Comparison of ENCODE assay signal across 18 cellular contexts in the genomic region with DNA sequence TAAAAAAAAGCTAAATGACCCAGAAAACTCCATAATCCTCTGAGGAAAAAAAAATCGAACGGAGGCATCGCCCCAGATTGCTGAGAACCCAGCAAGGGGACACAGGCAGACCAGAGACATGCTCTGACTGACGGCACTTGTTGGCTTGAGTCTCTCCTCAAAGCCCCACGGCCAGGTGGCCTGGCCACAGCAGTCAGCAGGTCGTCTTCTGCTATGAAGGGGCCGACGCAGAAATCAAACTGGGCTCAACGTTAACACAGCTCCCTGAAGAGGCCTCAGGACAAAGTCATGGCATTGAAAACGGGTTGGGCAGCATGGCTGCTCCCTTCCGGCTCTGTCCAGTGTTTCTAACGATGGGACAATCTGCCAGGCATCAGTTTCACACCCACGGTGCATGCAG. TPM values are rescaled to one million over a fixed set of nuclear protein-coding genes. Genes with fewer than 3 reads are reported as not detected.
DNase-seq lines count a peak whose midpoint lies in the region; ATAC-seq and TF ChIP-seq lines count a peak whose summit lies in the region.
"Had no signal": no experiment of that assay in that cellular context is flagged by ENCODE, and none has a peak within 500 bp of the region (broad histone marks: within the 10 kb centered on the region; RNA-seq: fewer than 3 reads in every experiment).

No MANE protein-coding gene starts in this region.

- 84 to 87% methylated on average over 8 to 13 of the region's 13 CpGs for WGBS in endodermal cell (ENCODE audit: insufficient coverage in 1 of 2, insufficient read length in 1 of 2), 2 experiments

- no peak overlapping the region for H3K27ac ChIP-seq in endodermal cell (ENCODE audit: low read depth, low read length)
- peak overlapping the region; percentile 48 for H3K27ac ChIP-seq in layer of hippocampus (ENCODE audit: low read depth, low read length)
- H3K27ac ChIP-seq in temporal lobe (ENCODE audit: low read depth, low read length), result peak overlapping the region; percentile 49
- no peak overlapping the region for H3K27ac ChIP-seq in GM23338 (ENCODE audit: low read depth)

- H3K4me2 ChIP-seq in GM23338, result no peak overlapping the region

- ATAC-seq in left ventricle myocardium superior, result no peak
- ATAC-seq in Right ventricle myocardium inferior, result no peak
- no peak for ATAC-seq in GM21786 (IDR thresholded peaks at IDR 0.05; ENCODE audit: unreplicated experiment)
- ATAC-seq in GM23338, result no peak

- no peak overlapping the region for H3K4me3 ChIP-seq in endodermal cell (ENCODE audit: low read length)
- no peak overlapping the region for H3K4me3 ChIP-seq in GM23338

- H3K4me1 ChIP-seq in endodermal cell (ENCODE audit: control insufficient read depth, insufficient read depth, low read length), result no peaks in the 10 kb centered on the region
- H3K4me1 ChIP-seq in GM23338 (ENCODE audit: insufficient read depth), result no peaks in the 10 kb centered on the region

- H2AFZ ChIP-seq in GM23338, result no peak overlapping the region

- no peaks in the 10 kb centered on the region for H3K79me2 ChIP-seq in GM23338 (replicated peaks; ENCODE audit: insufficient read depth)

- no peaks in the 10 kb centered on the region for H4K20me1 ChIP-seq in GM23338 (replicated peaks; ENCODE audit: insufficient read depth)

- no peaks in the 10 kb centered on the region for H3K27me3 ChIP-seq in endodermal cell (ENCODE audit: control insufficient read depth, insufficient read depth, low read length, poor library complexity, severe bottlenecking)
- H3K27me3 ChIP-seq in layer of hippocampus (ENCODE audit: control insufficient read depth, insufficient read depth, low read length), result no peaks in the 10 kb centered on the region
- H3K27me3 ChIP-seq in GM23338 (ENCODE audit: insufficient read depth), result no peaks in the 10 kb centered on the region
- H3K27me3 ChIP-seq: BE2C had no signal

- H3K4me1 Mint-ChIP-seq in endodermal cell, result peaks cover 6% of the 10 kb centered on the region
- H3K4me1 Mint-ChIP-seq in GM23338, result peaks cover 5% of the 10 kb centered on the region; the same call in 2 of the 3 replicates
- H3K4me1 Mint-ChIP-seq: CD4-positive, CD25-positive, alpha-beta regulatory T cell; CD8-positive, alpha-beta memory T cell; IgD-negative memory B cell had no signal

- no peaks in the 10 kb centered on the region for H3K9me2 ChIP-seq in GM23338 (ENCODE audit: insufficient read depth)

- H3K27ac Mint-ChIP-seq in endodermal cell, result no peak overlapping the region
- H3K27ac Mint-ChIP-seq in GM23338, result no peak overlapping the region
- H3K27ac Mint-ChIP-seq: CD4-positive, CD25-positive, alpha-beta regulatory T cell; CD8-positive, alpha-beta memory T cell; H9; IgD-negative memory B cell had no signal

- H3K36me3 ChIP-seq in endodermal cell (ENCODE audit: control insufficient read depth, insufficient read depth, low read length) (no peaks in the 10 kb centered on the region), GM23338 (ENCODE audit: insufficient read depth) (no peaks in the 10 kb centered on the region)
- H3K36me3 ChIP-seq: BE2C had no signal

- H3K27me3 Mint-ChIP-seq in endodermal cell (ENCODE audit: insufficient read depth), result peaks cover 9% of the 10 kb centered on the region
- no peaks in the 10 kb centered on the region for H3K27me3 Mint-ChIP-seq in GM23338 (ENCODE audit: insufficient read depth, low read depth, poor library complexity)

- intact Hi-C loops in left ventricle myocardium superior (cut with micrococcal nuclease) (no loop called here), Right ventricle myocardium inferior (cut with DNase I) (no loop called here)

- no peak overlapping the region for H3K4me3 Mint-ChIP-seq in endodermal cell
- no peak overlapping the region for H3K4me3 Mint-ChIP-seq in GM23338
- H3K4me3 Mint-ChIP-seq: CD4-positive, CD25-positive, alpha-beta regulatory T cell; CD8-positive, alpha-beta memory T cell; H9; IgD-negative memory B cell had no signal

- no peaks in the 10 kb centered on the region for H3K9me3 Mint-ChIP-seq in endodermal cell
- no peaks in the 10 kb centered on the region for H3K9me3 Mint-ChIP-seq in GM23338
- H3K9me3 Mint-ChIP-seq: CD8-positive, alpha-beta memory T cell; H9 had no signal

- TF ChIP-seq CTCF in endodermal cell (conservative IDR thresholded peaks at IDR 0.05) (no peak), GM23338 (conservative IDR thresholded peaks at IDR 0.05; ENCODE audit: low read depth in 2 of 2) (no peak)

- H3K36me3 Mint-ChIP-seq in endodermal cell (ENCODE audit: low read depth), result no peaks in the 10 kb centered on the region
- H3K36me3 Mint-ChIP-seq in GM23338 (ENCODE audit: low read depth), result no peaks in the 10 kb centered on the region
- H3K36me3 Mint-ChIP-seq: CD4-positive, CD25-positive, alpha-beta regulatory T cell; CD8-positive, alpha-beta memory T cell; IgD-negative memory B cell had no signal

- peak; percentile 12 for DNase-seq in left ventricle myocardium superior
- DNase-seq in Right ventricle myocardium inferior (ENCODE audit: missing footprints), result no peak
- peak; percentile 31 for DNase-seq in endodermal cell
- no peak for DNase-seq in GM23338 (ENCODE audit: low spot score)
- no peak for DNase-seq in NCI-H1092 (lab: John Stamatoyannopoulos, UW)
- DNase-seq: ACHN; BE2C; C1 segment of cervical spinal cord; Caco-2; CD4-positive, CD25-positive, alpha-beta regulatory T cell; CD8-positive, alpha-beta memory T cell; DMS79; GDM1; H9 had no signal

- no peak overlapping the region for H3K9ac ChIP-seq in endodermal cell (ENCODE audit: extremely low read depth, low read length, poor library complexity, severe bottlenecking)

- no peaks in the 10 kb centered on the region for H3F3A ChIP-seq in GM23338 (replicated peaks; ENCODE audit: low read depth)

- H3K9me3 ChIP-seq in endodermal cell (ENCODE audit: control insufficient read depth, low read length), result no peaks in the 10 kb centered on the region
- H3K9me3 ChIP-seq: BE2C, Caco-2 had no signal

TF ChIP-seq in GM23338, 12 proteins besides CTCF, POLR2A, EP300 and RAD21 (continues in another document):
- TF ChIP-seq NANOG (IDR thresholded peaks at IDR 0.05; ENCODE audit: borderline replicate concordance) (no peak), EZH2phosphoT487 (IDR thresholded peaks at IDR 0.05; ENCODE audit: unreplicated experiment) (no peak), JUNB (IDR thresholded peaks at IDR 0.05; ENCODE audit: unreplicated experiment) (no peak)
- TF ChIP-seq, protein P1, sequence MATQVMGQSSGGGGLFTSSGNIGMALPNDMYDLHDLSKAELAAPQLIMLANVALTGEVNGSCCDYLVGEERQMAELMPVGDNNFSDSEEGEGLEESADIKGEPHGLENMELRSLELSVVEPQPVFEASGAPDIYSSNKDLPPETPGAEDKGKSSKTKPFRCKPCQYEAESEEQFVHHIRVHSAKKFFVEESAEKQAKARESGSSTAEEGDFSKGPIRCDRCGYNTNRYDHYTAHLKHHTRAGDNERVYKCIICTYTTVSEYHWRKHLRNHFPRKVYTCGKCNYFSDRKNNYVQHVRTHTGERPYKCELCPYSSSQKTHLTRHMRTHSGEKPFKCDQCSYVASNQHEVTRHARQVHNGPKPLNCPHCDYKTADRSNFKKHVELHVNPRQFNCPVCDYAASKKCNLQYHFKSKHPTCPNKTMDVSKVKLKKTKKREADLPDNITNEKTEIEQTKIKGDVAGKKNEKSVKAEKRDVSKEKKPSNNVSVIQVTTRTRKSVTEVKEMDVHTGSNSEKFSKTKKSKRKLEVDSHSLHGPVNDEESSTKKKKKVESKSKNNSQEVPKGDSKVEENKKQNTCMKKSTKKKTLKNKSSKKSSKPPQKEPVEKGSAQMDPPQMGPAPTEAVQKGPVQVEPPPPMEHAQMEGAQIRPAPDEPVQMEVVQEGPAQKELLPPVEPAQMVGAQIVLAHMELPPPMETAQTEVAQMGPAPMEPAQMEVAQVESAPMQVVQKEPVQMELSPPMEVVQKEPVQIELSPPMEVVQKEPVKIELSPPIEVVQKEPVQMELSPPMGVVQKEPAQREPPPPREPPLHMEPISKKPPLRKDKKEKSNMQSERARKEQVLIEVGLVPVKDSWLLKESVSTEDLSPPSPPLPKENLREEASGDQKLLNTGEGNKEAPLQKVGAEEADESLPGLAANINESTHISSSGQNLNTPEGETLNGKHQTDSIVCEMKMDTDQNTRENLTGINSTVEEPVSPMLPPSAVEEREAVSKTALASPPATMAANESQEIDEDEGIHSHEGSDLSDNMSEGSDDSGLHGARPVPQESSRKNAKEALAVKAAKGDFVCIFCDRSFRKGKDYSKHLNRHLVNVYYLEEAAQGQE (IDR thresholded peaks at IDR 0.05; ENCODE audit: unreplicated experiment), result no peak

RNA-seq across cellular contexts. Expression of gene PCSK6, which starts 17.5 kb away (rescaled TPM):
- total RNA-seq in left ventricle myocardium superior (31.9 TPM), Right ventricle myocardium inferior (33.8 TPM), endodermal cell (1 to 10 TPM; 6.6 to 9.8 TPM), temporal lobe (11.8 TPM)
- 4.2 TPM for polyA plus RNA-seq in endodermal cell (2013, experiment 1 of 2)
- 4.7 TPM for polyA plus RNA-seq in endodermal cell (2013, experiment 2 of 2)
- 6.7 and 7.8 TPM in 2 replicates for total RNA-seq in GM23338 (2014; rRNA removed; shearing (Covaris generic))
- 1.7 and 2.4 TPM in 2 replicates for polyA plus RNA-seq in GM23338 (2016; fragmentation: Nextera tagmentation; extraction: Ambion mirVana)

Comparison
In these comparisons a context has a peak if more than half of its experiments do, and no peak if none do; other contexts are left out.
1. DNase-seq: peak in left ventricle myocardium superior (single experiment) and endodermal cell (single experiment); none in Right ventricle myocardium inferior (single experiment), GM23338 (single experiment) and NCI-H1092 (single experiment).
2. H3K27ac ChIP-seq: peak in layer of hippocampus (single experiment) and temporal lobe (single experiment); none in endodermal cell (single experiment) and GM23338 (single experiment).